21 cellular contexts compared by ENCODE assay signal in genomic region chr6:25334793-25335192, GRCh38. TPM values are rescaled to one million over a fixed set of nuclear protein-coding genes. Genes with fewer than 3 reads are reported as not detected.
A peak's percentile ranks its signal among the peaks of the same experiment; 100 is the strongest.
DNase-seq lines count a peak whose midpoint lies in the region; ATAC-seq and TF ChIP-seq lines count a peak whose summit lies in the region.
"Had no signal": no experiment of that assay in that cellular context is flagged by ENCODE, and none has a peak within 500 bp of the region (broad histone marks: within the 10 kb centered on the region; RNA-seq: fewer than 3 reads in every experiment).

No MANE protein-coding gene starts in this region.

- no peaks in the 10 kb centered on the region for H3K9me3 Mint-ChIP-seq in brain
- no peaks in the 10 kb centered on the region for H3K9me3 Mint-ChIP-seq in stimulated activated naive CD8-positive, alpha-beta T cell treated with anti-CD3 and anti-CD28 coated beads, Interleukin-15, amount 100 ng/mL, for 72 hours
- H3K9me3 Mint-ChIP-seq: activated naive CD8-positive, alpha-beta T cell treated with anti-CD3 and anti-CD28 coated beads for 36 hours had no signal

- no peaks in the 10 kb centered on the region for H3K36me3 Mint-ChIP-seq in brain
- H3K36me3 Mint-ChIP-seq: activated naive CD8-positive, alpha-beta T cell treated with anti-CD3 and anti-CD28 coated beads for 36 hours had no signal

- no peak for DNase-seq in NCI-H2081 treated with DMSO at 0.1 percent for 48 hours (lab: John Stamatoyannopoulos, UW)
- DNase-seq in NCI-H1436 (lab: John Stamatoyannopoulos, UW) = no peak
- DNase-seq in superior temporal gyrus (ENCODE audit: extremely low spot score) = no peak
- no peak for DNase-seq in stimulated activated naive CD8-positive, alpha-beta T cell treated with anti-CD3 and anti-CD28 coated beads, Interleukin-15, amount 100 ng/mL, for 72 hours
- DNase-seq: ACHN; activated naive CD8-positive, alpha-beta T cell treated with anti-CD3 and anti-CD28 coated beads for 36 hours; body of pancreas; GDM1; hippocampal formation; NCI-H1694; NCI-H2227 treated with DMSO at 0.1 percent for 48 hours; nucleus accumbens; retina; substantia nigra; uterus had no signal

- peak; percentile 72 for ATAC-seq in GM18498 (IDR thresholded peaks at IDR 0.05; ENCODE audit: unreplicated experiment)
- ATAC-seq in GM19467 (IDR thresholded peaks at IDR 0.05; ENCODE audit: unreplicated experiment) = peak; percentile 77
- peak; percentile 55 for ATAC-seq in HG02938 (IDR thresholded peaks at IDR 0.05; ENCODE audit: unreplicated experiment)
- ATAC-seq in stimulated activated naive CD8-positive, alpha-beta T cell treated with anti-CD3 and anti-CD28 coated beads, Interleukin-15, amount 100 ng/mL, for 72 hours = no peak
- ATAC-seq: body of pancreas, K562 had no signal

- H3K27me3 Mint-ChIP-seq in brain = no peaks in the 10 kb centered on the region
- H3K27me3 Mint-ChIP-seq in stimulated activated naive CD8-positive, alpha-beta T cell treated with anti-CD3 and anti-CD28 coated beads, Interleukin-15, amount 100 ng/mL, for 72 hours = no peaks in the 10 kb centered on the region
- H3K27me3 Mint-ChIP-seq: activated naive CD8-positive, alpha-beta T cell treated with anti-CD3 and anti-CD28 coated beads for 36 hours had no signal

- H3K27ac Mint-ChIP-seq in brain = peak overlapping the region in 3 of 5 experiments; percentile 41 to 66 (median 47)
- H3K27ac Mint-ChIP-seq in stimulated activated naive CD8-positive, alpha-beta T cell treated with anti-CD3 and anti-CD28 coated beads, Interleukin-15, amount 100 ng/mL, for 72 hours = no peak overlapping the region
- H3K27ac Mint-ChIP-seq: activated naive CD8-positive, alpha-beta T cell treated with anti-CD3 and anti-CD28 coated beads for 36 hours; CD14-positive monocyte had no signal

- H3K4me3 Mint-ChIP-seq in brain = no peak overlapping the region
- no peak overlapping the region for H3K4me3 Mint-ChIP-seq in stimulated activated naive CD8-positive, alpha-beta T cell treated with anti-CD3 and anti-CD28 coated beads, Interleukin-15, amount 100 ng/mL, for 72 hours
- H3K4me3 Mint-ChIP-seq: activated naive CD8-positive, alpha-beta T cell treated with anti-CD3 and anti-CD28 coated beads for 36 hours; CD14-positive monocyte had no signal

- H3K4me1 Mint-ChIP-seq in brain = peaks cover 31% of the 10 kb centered on the region
- peaks cover 15% of the 10 kb centered on the region for H3K4me1 Mint-ChIP-seq in stimulated activated naive CD8-positive, alpha-beta T cell treated with anti-CD3 and anti-CD28 coated beads, Interleukin-15, amount 100 ng/mL, for 72 hours

- TF ChIP-seq CTCF in brain (conservative IDR thresholded peaks at IDR 0.05) = no peak

RNA-seq across cellular contexts. Expression of gene CARMIL1, which starts 55.6 kb away (rescaled TPM):
- 13.2 TPM for polyA plus RNA-seq in brain (ENCODE audit: insufficient read depth, low read depth, low replicate concordance)

Comparison
In these comparisons a context has a peak if more than half of its experiments do, and no peak if none do; other contexts are left out.
1. H3K27ac Mint-ChIP-seq: peak in brain (3 of 5); none in stimulated activated naive CD8-positive, alpha-beta T cell treated with anti-CD3 and anti-CD28 coated beads, Interleukin-15, amount 100 ng/mL, for 72 hours (0 of 2).